ENCODE assay signal across 12 cellular contexts in the genomic region with DNA sequence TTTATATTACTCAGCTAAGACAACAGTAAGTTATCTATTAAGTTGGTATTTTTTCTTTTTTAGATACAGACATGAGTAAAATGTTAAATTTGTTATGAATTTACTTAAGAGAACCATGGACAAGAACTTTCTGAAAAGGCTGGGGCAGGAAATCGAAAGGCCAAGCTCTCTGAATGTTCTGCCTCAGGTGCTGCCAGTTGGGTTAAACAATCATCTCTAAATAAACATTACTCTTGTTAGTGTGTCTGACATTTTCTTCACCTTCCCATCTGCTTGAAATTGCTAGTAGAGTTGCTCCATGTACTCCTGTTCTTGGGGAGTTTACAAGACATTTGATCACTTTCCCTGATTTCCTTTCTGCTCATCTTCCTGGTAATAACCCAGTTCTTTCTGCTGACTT.
DNase-seq lines count a peak whose midpoint lies in the region; ATAC-seq and TF ChIP-seq lines count a peak whose summit lies in the region.
"Had no signal": no experiment of that assay in that cellular context is flagged by ENCODE, and none has a peak within 500 bp of the region (broad histone marks: within the 10 kb centered on the region; RNA-seq: fewer than 3 reads in every experiment).

No MANE protein-coding gene starts in this region.

- H2BK12ac ChIP-seq in H9 (ENCODE audit: insufficient read length, low read depth, low read length): no peak overlapping the region

- H3K4me1 ChIP-seq in H9 (ENCODE audit: insufficient read depth, low read length) (no peaks in the 10 kb centered on the region), gastroesophageal sphincter (no peaks in the 10 kb centered on the region)
- H3K4me1 ChIP-seq: tibial nerve had no signal

- no peak overlapping the region for H4K91ac ChIP-seq in H9 (ENCODE audit: insufficient read length, low read depth, low read length)

- H3K9me3 Mint-ChIP-seq in H9: peaks cover 15 to 18% of the 10 kb centered on the region in 2 experiments; a peak in 4 of 5 replicates

- WGBS in H9 (ENCODE audit: extremely low coverage, insufficient read length, low lambda C conversion rate): no CpG with 5 or more reads among the region's 1 CpG
- 67 to 69% methylated on average over 1 of the region's 1 CpG for WGBS in gastroesophageal sphincter (ENCODE audit: low coverage in 1 of 2), 2 donors

- H3K27ac ChIP-seq in H9 (ENCODE audit: insufficient read length, low read depth, low read length) (no peak overlapping the region), gastroesophageal sphincter (no peak overlapping the region)
- H3K27ac ChIP-seq: tibial nerve had no signal

- no peaks in the 10 kb centered on the region for H3K27me3 Mint-ChIP-seq in H9 (ENCODE audit: low read depth)

- H4K20me1 ChIP-seq in H9 (ENCODE audit: control insufficient read depth, insufficient read depth, insufficient read length): no peaks in the 10 kb centered on the region

- no peak for TF ChIP-seq POLR2A in gastroesophageal sphincter (IDR thresholded peaks at IDR 0.05)

- no peaks in the 10 kb centered on the region for H3K79me1 ChIP-seq in H9 (ENCODE audit: insufficient read depth, low read depth, low read length, poor library complexity, severe bottlenecking)

- no peaks in the 10 kb centered on the region for H3K9me3 ChIP-seq in H9 (ENCODE audit: control insufficient read depth, low read depth, low read length)
- no peaks in the 10 kb centered on the region for H3K9me3 ChIP-seq in gastroesophageal sphincter

- H2BK15ac ChIP-seq in H9 (ENCODE audit: low read depth, low read length): no peak overlapping the region

- no peak overlapping the region for H3K4me2 ChIP-seq in H9 (ENCODE audit: insufficient read depth, insufficient read length, low read length)

- H2AFZ ChIP-seq in H9 (ENCODE audit: low read length): no peak overlapping the region

- H4K5ac ChIP-seq in H9 (ENCODE audit: insufficient read length, low read depth, low read length): no peak overlapping the region

- no peak overlapping the region for H4K8ac ChIP-seq in H9 (replicated peaks; ENCODE audit: insufficient read length, low read depth, low read length)

- no peaks in the 10 kb centered on the region for H3K79me2 ChIP-seq in H9 (ENCODE audit: insufficient read depth, low read length)

- no peak overlapping the region for H2AK5ac ChIP-seq in H9 (ENCODE audit: insufficient read length, low read length)

- H3K27ac Mint-ChIP-seq in H9: peak overlapping the region in 2 of 3 experiments; percentile 50 to 63; a peak in 4 of 7 replicates
- H3K27ac Mint-ChIP-seq: activated naive CD8-positive, alpha-beta T cell had no signal

- no peak overlapping the region for H3T11ph ChIP-seq in H9 (ENCODE audit: low read length)

- H3K36me3 Mint-ChIP-seq in H9 (ENCODE audit: insufficient read depth in 1 of 3, low read depth in 3 of 3): peaks cover 7 to 29% (median 9%) of the 10 kb centered on the region in 3 experiments; a peak in 6 of 7 replicates
- H3K36me3 Mint-ChIP-seq: activated naive CD8-positive, alpha-beta T cell had no signal

- H3K4me3 Mint-ChIP-seq in H9: no peak overlapping the region
- H3K4me3 Mint-ChIP-seq: activated naive CD8-positive, alpha-beta T cell had no signal

- no peak overlapping the region for H2BK20ac ChIP-seq in H9 (ENCODE audit: low read depth, low read length, poor library complexity, severe bottlenecking)

- no peak overlapping the region for H2BK120ac ChIP-seq in H9 (ENCODE audit: low read depth, low read length, poor library complexity, severe bottlenecking)

- no peak overlapping the region for H2BK5ac ChIP-seq in H9 (ENCODE audit: insufficient read length, low read length)

- H3K23ac ChIP-seq in H9 (ENCODE audit: insufficient read length, low read depth, low read length): no peak overlapping the region

- H3K14ac ChIP-seq in H9 (ENCODE audit: insufficient read depth, low read length): no peak overlapping the region

- H3K56ac ChIP-seq in H9 (ENCODE audit: insufficient read length, low read depth, low read length): no peak overlapping the region

- TF ChIP-seq CTCF in H9 (conservative IDR thresholded peaks at IDR 0.05): no peak
- no peak for TF ChIP-seq CTCF in gastroesophageal sphincter (IDR thresholded peaks at IDR 0.05)

- no peak overlapping the region for H3K18ac ChIP-seq in H9 (ENCODE audit: insufficient read length, low read depth, low read length)

- H3K23me2 ChIP-seq in H9 (ENCODE audit: insufficient read length, low read depth, low read length, poor library complexity, severe bottlenecking): no peaks in the 10 kb centered on the region

- H3K4me3 ChIP-seq in gastroesophageal sphincter: no peak overlapping the region
- H3K4me3 ChIP-seq: tibial nerve had no signal

- peaks cover 11 to 13% of the 10 kb centered on the region in 2 experiments for H3K4me1 Mint-ChIP-seq in H9

- H3K9ac ChIP-seq in H9 (ENCODE audit: extremely low read depth, insufficient read length, low read length): no peak overlapping the region

- H3K4ac ChIP-seq in H9 (ENCODE audit: low read depth, low read length): no peak overlapping the region

- TF ChIP-seq EP300 in gastroesophageal sphincter (IDR thresholded peaks at IDR 0.05): no peak

- peak; percentile 6 for DNase-seq in NCI-H748 (lab: John Stamatoyannopoulos, UW; ENCODE audit: unreplicated experiment)
- DNase-seq in NCI-H748 treated with DMSO at 0.1 percent for 48 hours (lab: John Stamatoyannopoulos, UW): no peak
- no peak for DNase-seq in H9
- DNase-seq in left lobe of liver (ENCODE audit: low spot score): no peak
- DNase-seq in COLO668 (lab: John Stamatoyannopoulos, UW; ENCODE audit: unreplicated experiment): no peak
- DNase-seq in NCI-H446 treated with DMSO at 0.1 percent for 48 hours (lab: John Stamatoyannopoulos, UW): no peak
- DNase-seq: 8988T, GOT3 had no signal

- peak; percentile 39 for ATAC-seq in HG03521 (IDR thresholded peaks at IDR 0.05; ENCODE audit: unreplicated experiment)
- ATAC-seq in left lobe of liver: peak; percentile 46
- no peak for ATAC-seq in gastroesophageal sphincter

- H3K36me3 ChIP-seq in gastroesophageal sphincter: no peaks in the 10 kb centered on the region
- H3K36me3 ChIP-seq: tibial nerve had no signal

- no peaks in the 10 kb centered on the region for H3K27me3 ChIP-seq in H9 (ENCODE audit: insufficient read depth, low read length)
- no peaks in the 10 kb centered on the region for H3K27me3 ChIP-seq in gastroesophageal sphincter
- H3K27me3 ChIP-seq: tibial nerve had no signal
